Comparison of ENCODE assay signal across 17 cellular contexts in the genomic region with DNA sequence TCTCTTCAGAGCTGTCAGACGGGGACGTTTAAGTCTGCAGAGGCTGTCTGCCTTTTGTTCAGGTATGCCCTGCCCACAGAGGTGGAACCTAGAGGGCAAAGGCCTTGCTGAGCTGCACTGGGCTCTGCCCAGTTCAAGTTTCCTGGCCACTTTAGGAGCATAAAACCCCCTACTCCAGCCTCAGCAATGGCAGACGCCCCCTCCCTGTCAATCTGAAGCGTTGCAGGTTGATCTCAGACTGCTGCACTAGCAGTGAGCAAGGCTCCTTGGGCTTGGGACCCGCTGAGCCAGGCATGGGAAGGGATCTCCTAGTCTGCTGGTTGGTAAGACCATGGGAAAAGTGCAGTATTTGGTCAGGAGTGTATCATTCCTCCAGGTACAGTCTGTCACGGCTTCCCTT.
A peak's percentile ranks its signal among the peaks of the same experiment; 100 is the strongest.
DNase-seq lines count a peak whose midpoint lies in the region; ATAC-seq, FAIRE-seq and TF ChIP-seq lines count a peak whose summit lies in the region.
"Had no signal": no experiment of that assay in that cellular context is flagged by ENCODE, and none has a peak within 500 bp of the region (broad histone marks: within the 10 kb centered on the region; RNA-seq: fewer than 3 reads in every experiment).

No MANE protein-coding gene starts in this region.

- H3K27me3 ChIP-seq in H1 (replicated peaks in 1 of 4; ENCODE audit: control insufficient read depth in 3 of 4, extremely low read depth in 1 of 4, insufficient read depth in 3 of 4, low read length in 3 of 4) (no peaks in the 10 kb centered on the region), neuronal stem cell (ENCODE audit: control insufficient read depth in 3 of 3, insufficient read depth in 3 of 3, low read depth in 1 of 3, low read length in 3 of 3) (peaks cover 0 to 32% (median 0%) of the 10 kb centered on the region in 3 experiments)

- no peak for ATAC-seq in HG02623 (IDR thresholded peaks at IDR 0.05; ENCODE audit: unreplicated experiment)
- ATAC-seq: effector memory CD8-positive, alpha-beta T cell had no signal

- H4K8ac ChIP-seq in H1 (ENCODE audit: extremely low read depth, insufficient read depth, low read length) = no peak overlapping the region
- no peak overlapping the region for H4K8ac ChIP-seq in neuronal stem cell (ENCODE audit: low read depth, low read length)

- H3K23ac ChIP-seq in H1 (ENCODE audit: insufficient read length) = no peak overlapping the region
- no peak overlapping the region for H3K23ac ChIP-seq in neuronal stem cell (ENCODE audit: low read depth, low read length, poor library complexity)

- H2BK15ac ChIP-seq in H1 (ENCODE audit: low read length) = 0 out of 2 replicates have a peak overlapping the region, but pooled peaks have one; percentile 72
- no peak overlapping the region for H2BK15ac ChIP-seq in neuronal stem cell (ENCODE audit: low read length)

- H2AK5ac ChIP-seq in H1 (ENCODE audit: low read depth, low read length) (no peak overlapping the region), neuronal stem cell (ENCODE audit: low read depth, low read length) (no peak overlapping the region)

- H2BK20ac ChIP-seq in H1 (ENCODE audit: low read length) = no peak overlapping the region

- H3K4me3 ChIP-seq in LNCaP clone FGC (ENCODE audit: low read depth, low read length) (no peak overlapping the region), H1 (ENCODE audit: extremely low read depth in 1 of 4, insufficient read depth in 2 of 4, low read depth in 3 of 4, low read length in 4 of 4) (no peak overlapping the region), neuronal stem cell (ENCODE audit: low read length in 2 of 2) (no peak overlapping the region)
- H3K4me3 ChIP-seq: left ventricle myocardium inferior had no signal

- H2BK5ac ChIP-seq in H1 (ENCODE audit: low read depth, low read length) = no peak overlapping the region
- no peak overlapping the region for H2BK5ac ChIP-seq in neuronal stem cell (ENCODE audit: low read length)

- no peak overlapping the region for H3K56ac ChIP-seq in H1 (replicated peaks; ENCODE audit: insufficient read length, low read depth, low read length)

- H3K79me2 ChIP-seq in H1 (ENCODE audit: control insufficient read depth in 1 of 2, insufficient read depth in 2 of 2, low read length in 2 of 2) = no peaks in the 10 kb centered on the region

- H3K14ac ChIP-seq in H1 (ENCODE audit: insufficient read length) (no peak overlapping the region), neuronal stem cell (ENCODE audit: low read length) (no peak overlapping the region)

- H3K79me1 ChIP-seq in H1 (ENCODE audit: low read depth, low read length) (no peaks in the 10 kb centered on the region), neuronal stem cell (ENCODE audit: low read depth, low read length) (no peaks in the 10 kb centered on the region)

- H2AFZ ChIP-seq in H1 (ENCODE audit: low read length) (no peak overlapping the region), neuronal stem cell (ENCODE audit: low read length) (no peak overlapping the region)

- POLR2A ChIA-PET in H1 (lab: Charles Lee; ENCODE audit: partially characterized antibody) = interaction anchor here (1.2 kb wide), 1 partner anchor 38 kb away, joined by 3 read pairs; no protein-coding TSS in a partner anchor

- H3K18ac ChIP-seq in H1 (ENCODE audit: extremely low read depth, low read length) = no peak overlapping the region
- H3K18ac ChIP-seq in neuronal stem cell (ENCODE audit: low read length) = peak overlapping the region; percentile 4

- H3K27ac ChIP-seq in H1 (ENCODE audit: low read depth, low read length) (no peak overlapping the region), neuronal stem cell (replicated peaks; ENCODE audit: low read length) (no peak overlapping the region)
- H3K27ac ChIP-seq: left ventricle myocardium inferior had no signal

- no peaks in the 10 kb centered on the region for H4K20me1 ChIP-seq in H1 (replicated peaks in 1 of 2; ENCODE audit: control insufficient read depth in 1 of 2, insufficient read depth in 2 of 2, low read length in 2 of 2)

- no peak overlapping the region for H4K91ac ChIP-seq in H1 (replicated peaks; ENCODE audit: insufficient read length, low read length)
- H4K91ac ChIP-seq in neuronal stem cell (ENCODE audit: low read depth, low read length, poor library complexity) = no peak overlapping the region

- TF ChIP-seq CTCF in LNCaP clone FGC (IDR thresholded peaks at IDR 0.05; ENCODE audit: control insufficient read depth, extremely low read depth, insufficient read depth) (0 out of 2 replicates have a peak, but pooled peaks have one; percentile 7), H1 (IDR thresholded peaks at IDR 0.05; ENCODE audit: control extremely low read depth in 1 of 3, insufficient read depth in 1 of 3, low read depth in 1 of 3, low read length in 3 of 3) (peak; percentile 74 to 87 (median 85))

- no peak overlapping the region for H2BK120ac ChIP-seq in H1 (replicated peaks; ENCODE audit: low read depth, low read length)
- H2BK120ac ChIP-seq in neuronal stem cell (ENCODE audit: low read depth, low read length) = no peak overlapping the region

- CTCF ChIA-PET in H1 (lab: Charles Lee; ENCODE audit: partially characterized antibody) = interaction anchor here (0.7 to 6.2 kb wide), 41 partner anchors 10 to 241 kb away, joined by 3 to 56 read pairs (median 8); no protein-coding TSS in a partner anchor

- no peak for TF ChIP-seq EP300 in H1 (IDR thresholded peaks at IDR 0.05; ENCODE audit: borderline replicate concordance in 1 of 2, low read depth in 2 of 2, low read length in 2 of 2)

- FAIRE-seq in H1 (lab: Jason Lieb, UNC) = no peak
- FAIRE-seq: bronchial epithelial cell, D721Med had no signal

- H3K4me1 ChIP-seq in H1 (replicated peaks in 1 of 4; ENCODE audit: control insufficient read depth in 3 of 4, insufficient read depth in 4 of 4, low read length in 3 of 4) = peaks cover 5 to 15% (median 12%) of the 10 kb centered on the region in 4 experiments; a peak in 6 of 7 replicates
- peaks cover 0 to 8% of the 10 kb centered on the region in 2 donors for H3K4me1 ChIP-seq in neuronal stem cell (ENCODE audit: control insufficient read depth in 2 of 2, insufficient read depth in 1 of 2, low read depth in 1 of 2, low read length in 2 of 2)

- no peak overlapping the region for H4K5ac ChIP-seq in H1 (ENCODE audit: insufficient read length, low read depth, low read length)

- no peaks in the 10 kb centered on the region for H3K36me3 ChIP-seq in H1 (ENCODE audit: control insufficient read depth in 2 of 4, insufficient read depth in 4 of 4, low read length in 3 of 4)
- no peaks in the 10 kb centered on the region for H3K36me3 ChIP-seq in neuronal stem cell (replicated peaks in 1 of 2; ENCODE audit: control insufficient read depth in 2 of 2, insufficient read depth in 2 of 2, low read length in 2 of 2)
- H3K36me3 ChIP-seq: left ventricle myocardium inferior had no signal

- no peak for TF ChIP-seq POLR2A in H1 (IDR thresholded peaks at IDR 0.05; ENCODE audit: control extremely low read depth in 1 of 2, low read depth in 2 of 2, low read length in 2 of 2)

- H2BK12ac ChIP-seq in H1 (ENCODE audit: low read depth, low read length) (no peak overlapping the region), neuronal stem cell (ENCODE audit: low read length) (no peak overlapping the region)

- WGBS in H1 (ENCODE audit: extremely low coverage in 1 of 2, insufficient coverage in 1 of 2, insufficient read length in 1 of 2, insufficient replicate concordance in 2 of 2, low coverage in 1 of 2, low lambda C conversion rate in 2 of 2, missing lambda C conversion rate in 1 of 2), 2 experiments = 44% methylated on average over 6 of the region's 6 CpGs; no CpG with 5 or more reads in 1 of the 2 experiments
- no CpG with 5 or more reads among the region's 6 CpGs for WGBS in neuronal stem cell (ENCODE audit: extremely low coverage in 2 of 2, insufficient read length in 2 of 2, insufficient replicate concordance in 1 of 2), 2 donors

- H3K9me3 ChIP-seq in H1 (ENCODE audit: insufficient read depth in 2 of 2, low read depth in 1 of 2, low read length in 1 of 2) (no peaks in the 10 kb centered on the region), neuronal stem cell (replicated peaks in 1 of 2; ENCODE audit: control insufficient read depth in 2 of 2, insufficient read depth in 1 of 2, low read depth in 1 of 2, low read length in 2 of 2) (no peaks in the 10 kb centered on the region)

- TF ChIP-seq RAD21 in H1 (IDR thresholded peaks at IDR 0.05 in 1 of 2, conservative IDR thresholded peaks at IDR 0.05 in 1 of 2; ENCODE audit: low read depth in 2 of 2, low read length in 2 of 2) = peak; percentile 56 to 74

- H3K4ac ChIP-seq in H1 (replicated peaks; ENCODE audit: insufficient read length, low read depth, low read length) = no peak overlapping the region
- no peak overlapping the region for H3K4ac ChIP-seq in neuronal stem cell (ENCODE audit: low read length)

- DNase-seq in ELF-1 (ENCODE audit: low read depth, low spot score) (peak; percentile 64), LNCaP clone FGC (ENCODE audit: low read depth) (no peak), H1 (ENCODE audit: low read depth in 1 of 2, low spot score in 2 of 2) (peak; percentile 10 to 65), neuronal stem cell (ENCODE audit: low spot score) (no peak)
- no peak for DNase-seq in stimulated activated CD4-positive, alpha-beta T cell treated with anti-CD3 and anti-CD28 coated beads, Interleukin-4, amount 100 ng/mL, for 4 hours
- DNase-seq in activated naive CD4-positive, alpha-beta T cell treated with Interleukin-2 at 50 U/mL for 16 hours = no peak
- DNase-seq: activated CD4-positive, CD25-positive, alpha-beta regulatory T cell; activated CD8-positive, alpha-beta memory T cell treated with anti-CD3 and anti-CD28 coated beads for 24 hours; effector memory CD8-positive, alpha-beta T cell; GDM1; KG1; left ventricle myocardium inferior; NCI-H1436 treated with DMSO at 0.1 percent for 48 hours; stimulated activated CD4-positive, alpha-beta T cell treated with anti-CD3 and anti-CD28 coated beads, Interleukin-2, amount 100 ng/mL, for 48 hours had no signal

- H3K9ac ChIP-seq in H1 (replicated peaks in 1 of 4; ENCODE audit: extremely low read depth in 1 of 4, low read depth in 3 of 4, low read length in 3 of 4) (no peak overlapping the region), neuronal stem cell (ENCODE audit: low read depth, low read length, poor library complexity) (no peak overlapping the region)

- no peak overlapping the region for H3K4me2 ChIP-seq in H1 (ENCODE audit: insufficient read depth in 1 of 2, low read depth in 2 of 2, low read length in 2 of 2)
- H3K4me2 ChIP-seq in neuronal stem cell (ENCODE audit: insufficient read depth, low read length, poor library complexity, severe bottlenecking) = no peak overlapping the region

- H3K23me2 ChIP-seq in H1 (ENCODE audit: low read depth, low read length) = no peaks in the 10 kb centered on the region

TF ChIP-seq in H1, 55 proteins besides CTCF, POLR2A, EP300 and RAD21 (continues in another document):
- TF ChIP-seq CEBPB (IDR thresholded peaks at IDR 0.05; ENCODE audit: low read depth, low read length) (no peak), POLR2AphosphoS5 (IDR thresholded peaks at IDR 0.05; ENCODE audit: low read depth, low read length) (no peak), TAF7 (optimal IDR thresholded peaks at IDR 0.05; ENCODE audit: borderline replicate concordance, low read depth, low read length) (no peak), GABPA (IDR thresholded peaks at IDR 0.05; ENCODE audit: borderline replicate concordance, insufficient read depth, low read length) (0 out of 2 replicates have a peak, but pooled peaks have one; percentile 43), SIX5 (IDR thresholded peaks at IDR 0.05; ENCODE audit: low read depth, low read length) (no peak)

Comparison
In these comparisons a context has a peak if more than half of its experiments do, and no peak if none do; other contexts are left out.
1. DNase-seq: peak in ELF-1 (single experiment) and H1 (2 of 2); none in LNCaP clone FGC (single experiment), neuronal stem cell (single experiment), stimulated activated CD4-positive, alpha-beta T cell treated with anti-CD3 and anti-CD28 coated beads, Interleukin-4, amount 100 ng/mL, for 4 hours (0 of 2) and activated naive CD4-positive, alpha-beta T cell treated with Interleukin-2 at 50 U/mL for 16 hours (single experiment).